ENCODE assay signal across 13 cellular contexts in genomic region chr2:224023188-224023587, GRCh38. TPM values are rescaled to one million over a fixed set of nuclear protein-coding genes. Genes with fewer than 3 reads are reported as not detected.
DNase-seq lines count a peak whose midpoint lies in the region; ATAC-seq and TF ChIP-seq lines count a peak whose summit lies in the region.
"Had no signal": no experiment of that assay in that cellular context is flagged by ENCODE, and none has a peak within 500 bp of the region (broad histone marks: within the 10 kb centered on the region; RNA-seq: fewer than 3 reads in every experiment).

No MANE protein-coding gene starts in this region.

- H3K27me3 ChIP-seq in colonic mucosa (no peaks in the 10 kb centered on the region), osteoblast (ENCODE audit: insufficient read depth, low read length) (no peaks in the 10 kb centered on the region)
- H3K27me3 ChIP-seq: dorsolateral prefrontal cortex had no signal

- peak; percentile 2 for DNase-seq in SIG-M5 treated with dmso at 0.1 percent for 504 hours (lab: John Stamatoyannopoulos, UW; ENCODE audit: unreplicated experiment)
- DNase-seq in SIG-M5 (lab: John Stamatoyannopoulos, UW): no peak
- DNase-seq in NCI-H2029 treated with DMSO at 0.1 percent for 48 hours (lab: John Stamatoyannopoulos, UW): peak; percentile 24
- peak; percentile 28 for DNase-seq in colonic mucosa
- DNase-seq in osteoblast (ENCODE audit: insufficient read length, low spot score, missing footprints): no peak
- no peak for DNase-seq in head of caudate nucleus
- no peak for DNase-seq in omental fat pad (ENCODE audit: low spot score)
- DNase-seq in RKO (ENCODE audit: low spot score): no peak
- DNase-seq: 8988T; activated CD8-positive, alpha-beta memory T cell treated with anti-CD3 and anti-CD28 coated beads for 24 hours; dorsolateral prefrontal cortex; NCI-H1436; psoas muscle had no signal

- peak overlapping the region; percentile 11 for H3K27ac ChIP-seq in colonic mucosa
- H3K27ac ChIP-seq in osteoblast (ENCODE audit: low read depth, low read length): peak overlapping the region; percentile 55
- H3K27ac ChIP-seq: dorsolateral prefrontal cortex, psoas muscle had no signal

- no peaks in the 10 kb centered on the region for H3K9me3 ChIP-seq in colonic mucosa
- H3K9me3 ChIP-seq in osteoblast (ENCODE audit: low read depth, low read length): no peaks in the 10 kb centered on the region
- H3K9me3 ChIP-seq: psoas muscle had no signal

- H3K4me2 ChIP-seq in osteoblast (ENCODE audit: insufficient read depth, low read length): no peak overlapping the region

- H4K20me1 ChIP-seq in osteoblast (ENCODE audit: insufficient read depth, low read length): peaks cover 34% of the 10 kb centered on the region

- TF ChIP-seq CTCF in colonic mucosa (IDR thresholded peaks at IDR 0.05): no peak
- TF ChIP-seq CTCF in osteoblast (IDR thresholded peaks at IDR 0.05; ENCODE audit: extremely low read depth, low read depth, low read length): no peak
- TF ChIP-seq CTCF in omental fat pad (IDR thresholded peaks at IDR 0.05): no peak

- intact Hi-C loops in colonic mucosa (cut with DNase I): no loop called here
- intact Hi-C loops in head of caudate nucleus (cut with DNase I): no loop called here

- no peak overlapping the region for H3K4me3 ChIP-seq in colonic mucosa
- H3K4me3 ChIP-seq in osteoblast (ENCODE audit: insufficient read depth, low read length): no peak overlapping the region
- H3K4me3 ChIP-seq: dorsolateral prefrontal cortex, psoas muscle had no signal

- H2AFZ ChIP-seq in osteoblast (ENCODE audit: low read length): no peak overlapping the region

- H3K4me1 ChIP-seq in colonic mucosa (no peaks in the 10 kb centered on the region), osteoblast (ENCODE audit: insufficient read depth, low read length) (peaks cover 5% of the 10 kb centered on the region)

- H3K79me2 ChIP-seq in osteoblast (ENCODE audit: insufficient read depth, low read length): peaks cover 92% of the 10 kb centered on the region

- no peaks in the 10 kb centered on the region for H3K36me3 ChIP-seq in colonic mucosa
- peaks cover 9% of the 10 kb centered on the region for H3K36me3 ChIP-seq in osteoblast (ENCODE audit: insufficient read depth, low read length)

- no peak overlapping the region for H3K9ac ChIP-seq in colonic mucosa (ENCODE audit: low read depth in 2 of 2, low read length in 2 of 2)

- ATAC-seq in omental fat pad (ENCODE audit: low FRiP score): no peak
- ATAC-seq: psoas muscle had no signal

RNA-seq across cellular contexts. Expression of gene SERPINE2, which starts 15.9 kb away (rescaled TPM):
- total RNA-seq in colonic mucosa (10 to 100 TPM; 13.6 to 19.2 TPM), osteoblast (658 and 835 TPM in 2 replicates), omental fat pad (10 to 100 TPM in 3 of 4 donors, 1 to 10 TPM in 1; 6.8 to 91.5 (median 25.6) TPM)

Comparison
In these comparisons a context has a peak if more than half of its experiments do, and no peak if none do; other contexts are left out.
1. DNase-seq: peak in SIG-M5 treated with dmso at 0.1 percent for 504 hours (single experiment), NCI-H2029 treated with DMSO at 0.1 percent for 48 hours (single experiment) and colonic mucosa (single experiment); none in SIG-M5 (single experiment), osteoblast (single experiment), head of caudate nucleus (0 of 42), omental fat pad (single experiment) and RKO (single experiment).